9 cellular contexts compared by ENCODE assay signal in genomic region chr19:35937345-35938281, GRCh38. TPM values are rescaled to one million over a fixed set of nuclear protein-coding genes. Genes with fewer than 3 reads are reported as not detected.
DNase-seq lines count a peak whose midpoint lies in the region; ATAC-seq and TF ChIP-seq lines count a peak whose summit lies in the region.
"Had no signal": no experiment of that assay in that cellular context is flagged by ENCODE, and none has a peak within 500 bp of the region (broad histone marks: within the 10 kb centered on the region; RNA-seq: fewer than 3 reads in every experiment).

No MANE protein-coding gene starts in this region.

- ATAC-seq in DND-41 (ENCODE audit: insufficient read depth, low read depth) (no peak), GM19452 (IDR thresholded peaks at IDR 0.05; ENCODE audit: unreplicated experiment) (no peak)

- no peak overlapping the region for H2AFZ ChIP-seq in DND-41 (ENCODE audit: low read depth, low read length)

- intact Hi-C loops in esophagus squamous epithelium (cut with DNase I), result loop anchor here (10.0 kb wide), 1 partner anchor 173 kb away; no protein-coding TSS in a partner anchor
- intact Hi-C loops in prostate gland (cut with DNase I), result loop anchor here (5.0 kb wide), 1 partner anchor 180 kb away; the partner anchor contains the start of genes HSPB6 and PROSER3

- no peak for TF ChIP-seq CTCF in DND-41 (IDR thresholded peaks at IDR 0.05; ENCODE audit: borderline replicate concordance, extremely low read depth, low read length, poor library complexity, severe bottlenecking)
- no peak for TF ChIP-seq CTCF in RWPE1 (conservative IDR thresholded peaks at IDR 0.05; ENCODE audit: low read depth)
- TF ChIP-seq CTCF in esophagus squamous epithelium (IDR thresholded peaks at IDR 0.05), result no peak
- no peak for TF ChIP-seq CTCF in prostate gland (IDR thresholded peaks at IDR 0.05)

- H3K36me3 ChIP-seq in DND-41 (ENCODE audit: insufficient read depth, low read length) (peaks cover 25% of the 10 kb centered on the region), esophagus squamous epithelium (peaks cover 0 to 37% (median 8%) of the 10 kb centered on the region in 3 donors), prostate gland (no peaks in the 10 kb centered on the region)

- peak overlapping the region; percentile 67 to 84 for H3K4me3 ChIP-seq in DND-41 (ENCODE audit: low read depth in 1 of 2, low read length in 2 of 2)
- H3K4me3 ChIP-seq in esophagus squamous epithelium, result peak overlapping the region; percentile 68 to 85 (median 78)
- peak overlapping the region; percentile 72 to 77 for H3K4me3 ChIP-seq in prostate gland

- peak overlapping the region; percentile 88 for H3K4me2 ChIP-seq in DND-41 (ENCODE audit: insufficient read depth, low read length)

- DNase-seq in DND-41, result no peak
- DNase-seq in RWPE1 (ENCODE audit: low spot score), result no peak
- DNase-seq in esophagus squamous epithelium (lab: John Stamatoyannopoulos, UW), result no peak
- no peak for DNase-seq in prostate gland (ENCODE audit: low spot score)
- no peak for DNase-seq in stimulated activated CD4-positive, alpha-beta T cell treated with anti-CD3 and anti-CD28 coated beads, Interleukin-4, amount 100 ng/mL, for 4 hours
- DNase-seq in NCI-H2171 treated with DMSO at 0.1 percent for 48 hours (lab: John Stamatoyannopoulos, UW), result no peak
- DNase-seq in iPS-NIHi11 (ENCODE audit: low spot score), result no peak

- CTCF ChIA-PET in RWPE1 (lab: Yijun Ruan, JAX), result interaction anchor here (0.6 to 2.1 kb wide), 2 partner anchors 9 to 1405 kb away, joined by 3 to 7 read pairs; no protein-coding TSS in a partner anchor

- 43 to 48% methylated on average over 13 of the region's 14 CpGs for WGBS in esophagus squamous epithelium, 2 donors
- WGBS in prostate gland, result 45% methylated on average over 14 of the region's 14 CpGs

- H3K27ac ChIP-seq in DND-41 (ENCODE audit: low read length), result peak overlapping the region; percentile 71
- peak overlapping the region; percentile 71 for H3K27ac ChIP-seq in RWPE1
- peak overlapping the region in 3 of 4 donors; percentile 39 to 88 (median 77) for H3K27ac ChIP-seq in esophagus squamous epithelium
- H3K27ac ChIP-seq in prostate gland, result no peak overlapping the region

- H3K27me3 ChIP-seq in DND-41 (ENCODE audit: insufficient read depth, low read length, poor library complexity) (no peaks in the 10 kb centered on the region), esophagus squamous epithelium (no peaks in the 10 kb centered on the region), prostate gland (replicated peaks; ENCODE audit: insufficient read depth) (no peaks in the 10 kb centered on the region)

- H3K79me2 ChIP-seq in DND-41 (ENCODE audit: insufficient read depth, low read length), result peaks cover 33% of the 10 kb centered on the region

- TF ChIP-seq POLR2A in esophagus squamous epithelium (IDR thresholded peaks at IDR 0.05) (no peak), prostate gland (IDR thresholded peaks at IDR 0.05) (no peak)

- H3K9me3 ChIP-seq in DND-41 (ENCODE audit: insufficient read depth, low read length, severe bottlenecking) (no peaks in the 10 kb centered on the region), esophagus squamous epithelium (no peaks in the 10 kb centered on the region), prostate gland (no peaks in the 10 kb centered on the region)

- peaks cover 20% of the 10 kb centered on the region for H4K20me1 ChIP-seq in DND-41 (ENCODE audit: insufficient read depth, low read length)

- POLR2A ChIA-PET in RWPE1 (lab: Yijun Ruan, JAX; ENCODE audit: low non-redundant PET), result interaction anchor here (0.6 kb wide), 1 partner anchor 49 kb away, joined by 3 read pairs; no protein-coding TSS in a partner anchor

- H3K9ac ChIP-seq in DND-41 (ENCODE audit: low read depth, low read length), result peak overlapping the region; percentile 88

- H3K4me1 ChIP-seq in DND-41 (ENCODE audit: insufficient read depth, low read length) (peaks cover 44% of the 10 kb centered on the region), esophagus squamous epithelium (peaks cover 18 to 44% (median 20%) of the 10 kb centered on the region in 3 donors), prostate gland (replicated peaks) (peaks cover 7% of the 10 kb centered on the region)

RNA-seq across cellular contexts. Expression of gene LRFN3, which starts 1.4 kb away (rescaled TPM):
- 10 to 100 TPM in 1 of 4 donors, 1 to 10 TPM in 3; 5.6 to 12.4 (median 7.5) TPM for total RNA-seq in esophagus squamous epithelium
- total RNA-seq in prostate gland, result 10 to 100 TPM; 21.7 to 32.3 TPM

RNA-seq across cellular contexts. Expression of gene TYROBP, which starts 29.5 kb away (rescaled TPM):
- total RNA-seq in esophagus squamous epithelium, result 10 to 100 TPM in 3 of 4 donors, 1 to 10 TPM in 1; 4.5 to 95.9 (median 33.8) TPM
- total RNA-seq in prostate gland, result 10 to 100 TPM; 30.6 to 60.7 TPM
- total RNA-seq: myocyte had no signal

RNA-seq across cellular contexts. Expression of gene HCST, which starts 35.3 kb away (rescaled TPM):
- total RNA-seq in esophagus squamous epithelium (1 to 10 TPM in 1 of 4 donors, not detected in 3; 1.3 TPM), prostate gland (1 to 10 TPM in 1 of 2 donors, not detected in 1; 4.9 TPM)
- total RNA-seq: myocyte had no signal

RNA-seq across cellular contexts. Expression of gene NFKBID, which starts 37.3 kb away (rescaled TPM):
- 10 to 100 TPM in 2 of 4 donors, 1 to 10 TPM in 2; 4.0 to 29.4 (median 11.6) TPM for total RNA-seq in esophagus squamous epithelium
- 10 to 100 TPM in 1 of 2 donors, 1 to 10 TPM in 1; 5.6 to 10.8 TPM for total RNA-seq in prostate gland

RNA-seq across cellular contexts. Expression of gene SDHAF1, which starts 57.4 kb away (rescaled TPM):
- total RNA-seq in esophagus squamous epithelium, result 10 to 100 TPM; 17.6 to 40.1 (median 29.6) TPM
- 10 to 100 TPM; 32.4 to 75.1 TPM for total RNA-seq in prostate gland

Comparison
In these comparisons a context has a peak if more than half of its experiments do, and no peak if none do; other contexts are left out.
1. H3K27ac ChIP-seq: peak in DND-41 (single experiment), RWPE1 (single experiment) and esophagus squamous epithelium (3 of 4); none in prostate gland (0 of 2).
2. Peak in every context shown above with its lines, with median percentiles within 50 percentile points of each other: H3K4me3 ChIP-seq.